Comparison of ENCODE assay signal across 24 cellular contexts in genomic region chr1:178258521-178258920, GRCh38.
"Had no signal": no experiment of that assay in that cellular context is flagged by ENCODE, and none has a peak within 500 bp of the region (broad histone marks: within the 10 kb centered on the region; RNA-seq: fewer than 3 reads in every experiment).

No MANE protein-coding gene starts in this region.

- H3K4me1 Mint-ChIP-seq: activated naive CD4-positive, alpha-beta T cell treated with anti-CD3 and anti-CD28 coated beads, Interleukin-2, amount 50 U/mL, for 24 hours; central memory CD8-positive, alpha-beta T cell had no signal

- H3K27me3 Mint-ChIP-seq: brain; central memory CD8-positive, alpha-beta T cell had no signal

- H3K4me3 ChIP-seq: ascending aorta, SJSA1 had no signal

- H3K4me3 Mint-ChIP-seq: activated CD8-positive, alpha-beta T cell treated with anti-CD3 and anti-CD28 coated beads, Interleukin-2, amount 10 ng/mL, durations not matched to agents 7 days and 5 days; activated naive CD4-positive, alpha-beta T cell treated with anti-CD3 and anti-CD28 coated beads, Interleukin-2, amount 50 U/mL, for 24 hours; brain; central memory CD8-positive, alpha-beta T cell; T-helper 1 cell treated with Interleukin-12 subunit alpha and Interleukin-12 subunit beta and Interleukin-4 antibody, amounts not matched to agents 30 μg/mL and 1 μg/mL, for 36 hours; WTC11 had no signal

- H3K9me3 ChIP-seq: SJSA1 had no signal

- H3K27ac ChIP-seq: ascending aorta, SJSA1 had no signal

- H3K36me3 ChIP-seq: ascending aorta, SJSA1 had no signal

- H3K27ac Mint-ChIP-seq: activated CD8-positive, alpha-beta T cell treated with anti-CD3 and anti-CD28 coated beads, Interleukin-2, amount 10 ng/mL, durations not matched to agents 7 days and 5 days; activated naive CD4-positive, alpha-beta T cell treated with anti-CD3 and anti-CD28 coated beads, Interleukin-2, amount 50 U/mL, for 24 hours; T-helper 1 cell treated with Interleukin-12 subunit alpha and Interleukin-12 subunit beta and Interleukin-4 antibody, amounts not matched to agents 30 μg/mL and 1 μg/mL, for 36 hours; WTC11 had no signal

- DNase-seq: activated CD4-positive, alpha-beta T cell treated with anti-CD3 and anti-CD28 coated beads for 48 hours; activated CD4-positive, alpha-beta T cell treated with anti-CD3 and anti-CD28 coated beads, Interleukin-2, amount 50 U/mL, for 4 hours; activated CD4-positive, CD25-positive, alpha-beta regulatory T cell treated with anti-CD3 and anti-CD28 coated beads, Interleukin-2, amount 50 U/mL, for 72 hours; activated CD8-positive, alpha-beta memory T cell treated with anti-CD3 and anti-CD28 coated beads, Interleukin-2, amount 50 U/mL, for 48 hours; activated CD8-positive, alpha-beta T cell treated with anti-CD3 and anti-CD28 coated beads, Interleukin-2, amount 10 ng/mL, durations not matched to agents 7 days and 5 days; activated T-cell treated with anti-CD3 and anti-CD28 coated beads, Interleukin-2, amount 50 U/mL, for 1 hour; amniotic stem cell; MM.1S; NCI-H1105 treated with DMSO at 0.1 percent for 48 hours; NCI-H1436 treated with DMSO at 0.1 percent for 48 hours; NCI-H187; NCI-H2081; NCI-H510A treated with DMSO at 0.1 percent for 48 hours; NCI-H69; NK-92 treated with Interleukin-12 subunit alpha and Interleukin-12 subunit beta, amount 100 ng/mL, for 24 hours; OCI-M1; SHP77 had no signal

- H3K27me3 ChIP-seq: ascending aorta, SJSA1 had no signal

- ATAC-seq: activated CD8-positive, alpha-beta T cell treated with anti-CD3 and anti-CD28 coated beads, Interleukin-2, amount 10 ng/mL, durations not matched to agents 7 days and 5 days; WTC11 had no signal

- H3K36me3 Mint-ChIP-seq: activated naive CD4-positive, alpha-beta T cell treated with anti-CD3 and anti-CD28 coated beads, Interleukin-2, amount 50 U/mL, for 24 hours; WTC11 had no signal
